ENCODE assay signal across 9 cellular contexts in the genomic region with DNA sequence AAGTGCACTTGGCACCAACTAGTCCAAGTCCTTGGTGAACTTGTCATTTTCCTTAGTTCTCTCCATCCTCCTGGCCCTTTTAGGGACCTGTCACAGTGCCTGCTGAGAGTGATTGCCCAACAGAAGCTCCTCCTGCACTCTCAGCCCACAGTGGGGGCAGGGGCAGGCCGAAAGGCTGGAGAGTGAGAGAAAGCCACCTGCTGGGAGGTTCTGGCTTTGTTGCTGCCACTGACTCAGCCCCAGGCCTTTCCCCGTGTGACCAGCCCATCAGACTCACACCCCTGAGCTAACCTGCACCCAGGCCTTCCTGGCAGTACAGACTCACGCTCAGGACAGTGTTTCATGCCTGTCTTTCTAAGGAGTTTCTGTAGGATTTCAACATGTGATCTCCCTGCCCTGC. TPM values are rescaled to one million over a fixed set of nuclear protein-coding genes. Genes with fewer than 3 reads are reported as not detected.
DNase-seq lines count a peak whose midpoint lies in the region; ATAC-seq and TF ChIP-seq lines count a peak whose summit lies in the region.
"Had no signal": no experiment of that assay in that cellular context is flagged by ENCODE, and none has a peak within 500 bp of the region (broad histone marks: within the 10 kb centered on the region; RNA-seq: fewer than 3 reads in every experiment).

No MANE protein-coding gene starts in this region.

- no peak overlapping the region for H2BK5ac ChIP-seq in mesenchymal stem cell (ENCODE audit: low read depth, low read length, poor library complexity, severe bottlenecking)

- H3K9me3 ChIP-seq in MM.1S (replicated peaks; ENCODE audit: insufficient read depth, low read length) (no peaks in the 10 kb centered on the region), mesenchymal stem cell (ENCODE audit: control insufficient read depth, low read length) (no peaks in the 10 kb centered on the region)
- H3K9me3 ChIP-seq: prostate gland had no signal

- H2BK12ac ChIP-seq in mesenchymal stem cell (ENCODE audit: low read length in 2 of 2) = no peak overlapping the region

- no peak overlapping the region for H3K9ac ChIP-seq in MM.1S (ENCODE audit: low read length)
- no peak overlapping the region for H3K9ac ChIP-seq in mesenchymal stem cell (ENCODE audit: low read length)

- no peak overlapping the region for H3K23ac ChIP-seq in mesenchymal stem cell (ENCODE audit: low read length in 2 of 2)

- H3K4me3 ChIP-seq in MM.1S (ENCODE audit: low read length) (no peak overlapping the region), mesenchymal stem cell (ENCODE audit: insufficient read depth in 1 of 2, low read depth in 1 of 2, low read length in 2 of 2) (no peak overlapping the region)
- H3K4me3 ChIP-seq: prostate gland had no signal

- no peaks in the 10 kb centered on the region for H4K20me1 ChIP-seq in MM.1S (ENCODE audit: insufficient read depth, low read length)

- no peak overlapping the region for H2BK120ac ChIP-seq in mesenchymal stem cell (ENCODE audit: low read depth, low read length)

- H2BK15ac ChIP-seq in mesenchymal stem cell (ENCODE audit: low read depth, poor library complexity, severe bottlenecking) = no peak overlapping the region

- no peak overlapping the region for H4K8ac ChIP-seq in mesenchymal stem cell (ENCODE audit: low read length)

- no peak overlapping the region for H3K27ac ChIP-seq in MM.1S (ENCODE audit: low read length)
- H3K27ac ChIP-seq in mesenchymal stem cell (ENCODE audit: low read length, poor library complexity, severe bottlenecking) = no peak overlapping the region
- H3K27ac ChIP-seq: prostate gland had no signal

- H2AFZ ChIP-seq in MM.1S (ENCODE audit: low read length) (no peak overlapping the region), mesenchymal stem cell (ENCODE audit: low read depth, low read length) (no peak overlapping the region)

- no peaks in the 10 kb centered on the region for H3K79me1 ChIP-seq in mesenchymal stem cell (replicated peaks; ENCODE audit: low read length, poor library complexity, severe bottlenecking)

- no peak overlapping the region for H3K4me2 ChIP-seq in MM.1S (ENCODE audit: low read depth, low read length)
- no peak overlapping the region for H3K4me2 ChIP-seq in mesenchymal stem cell (ENCODE audit: low read length, poor library complexity, severe bottlenecking)

- H3K79me2 ChIP-seq in MM.1S (ENCODE audit: low read length) = no peaks in the 10 kb centered on the region

- WGBS in mesenchymal stem cell = 20% methylated on average over 3 of the region's 3 CpGs

- DNase-seq in ELF-1 (ENCODE audit: low read depth, low spot score) = peak; percentile 96
- DNase-seq in MM.1S = peak; percentile 27
- DNase-seq in T47D (ENCODE audit: low read depth in 1 of 2, low spot score in 1 of 2) = peak; percentile 38 to 73
- peak; percentile 59 for DNase-seq in mesenchymal stem cell
- no peak for DNase-seq in NCI-H2081 (lab: John Stamatoyannopoulos, UW)
- no peak for DNase-seq in activated CD8-positive, alpha-beta memory T cell treated with anti-CD3 and anti-CD28 coated beads for 24 hours

- H3K4ac ChIP-seq in mesenchymal stem cell (ENCODE audit: low read depth in 1 of 2, low read length in 2 of 2) = no peak overlapping the region

- TF ChIP-seq CTCF in MM.1S (IDR thresholded peaks at IDR 0.05; ENCODE audit: low read length) = peak; percentile 6; the same call in 1 of the 2 replicates

- H4K91ac ChIP-seq in mesenchymal stem cell (ENCODE audit: low read length) = no peak overlapping the region

- no peak overlapping the region for H3K14ac ChIP-seq in mesenchymal stem cell (ENCODE audit: low read length in 2 of 2)

- no peaks in the 10 kb centered on the region for H3F3A ChIP-seq in MM.1S (ENCODE audit: insufficient read depth, low read length)

- H3K4me1 ChIP-seq in MM.1S (ENCODE audit: low read length) (no peaks in the 10 kb centered on the region), mesenchymal stem cell (ENCODE audit: control insufficient read depth, insufficient read depth, low read depth, low read length) (peaks cover 4% of the 10 kb centered on the region)
- H3K4me1 ChIP-seq: prostate gland had no signal

- H3K36me3 ChIP-seq in MM.1S (replicated peaks; ENCODE audit: insufficient read depth, low read length) = no peaks in the 10 kb centered on the region
- H3K36me3 ChIP-seq in mesenchymal stem cell (ENCODE audit: control insufficient read depth in 1 of 2, insufficient read depth in 2 of 2, low read depth in 1 of 2, low read length in 2 of 2) = no peaks in the 10 kb centered on the region
- H3K36me3 ChIP-seq: prostate gland had no signal

- H3K18ac ChIP-seq in mesenchymal stem cell (ENCODE audit: low read depth in 1 of 2, low read length in 2 of 2) = no peak overlapping the region

- ATAC-seq in GM18870 (IDR thresholded peaks at IDR 0.05; ENCODE audit: unreplicated experiment) = no peak
- no peak for ATAC-seq in GM21381 (IDR thresholded peaks at IDR 0.05; ENCODE audit: unreplicated experiment)

- in situ Hi-C loops in T47D (cut with HindIII; ENCODE audit: low pct_unique_long_range_greater_than_20kb, low sequenced_read_pairs) = no loop called here

- no peaks in the 10 kb centered on the region for H3K9me2 ChIP-seq in MM.1S (replicated peaks; ENCODE audit: insufficient read depth, low read length)

- H2AK5ac ChIP-seq in mesenchymal stem cell (ENCODE audit: low read length, severe bottlenecking) = no peak overlapping the region

- H3K27me3 ChIP-seq in MM.1S (replicated peaks; ENCODE audit: insufficient read depth, low read length) (no peaks in the 10 kb centered on the region), mesenchymal stem cell (ENCODE audit: control insufficient read depth in 1 of 2, insufficient read depth in 1 of 2, low read length in 2 of 2) (peaks cover 36 to 51% of the 10 kb centered on the region in 2 experiments)

RNA-seq across cellular contexts. Expression of a gene that starts 17.1 kb away (rescaled TPM):
- polyA plus RNA-seq in mesenchymal stem cell (2013, experiment 1 of 2) = 0.17 TPM
- polyA plus RNA-seq in mesenchymal stem cell (2013, experiment 2 of 2) = 0.11 TPM

RNA-seq across cellular contexts. Expression of a gene that starts 26.3 kb away (rescaled TPM):
- polyA plus RNA-seq in mesenchymal stem cell (2013, experiment 1 of 2) = 272 TPM
- 279 TPM for polyA plus RNA-seq in mesenchymal stem cell (2013, experiment 2 of 2)

RNA-seq across cellular contexts. Expression of a gene that starts 43.0 kb away (rescaled TPM):
- polyA plus RNA-seq in mesenchymal stem cell (2013, experiment 1 of 2) = 11.9 TPM
- 12.4 TPM for polyA plus RNA-seq in mesenchymal stem cell (2013, experiment 2 of 2)

Comparison
In these comparisons a context has a peak if more than half of its experiments do, and no peak if none do; other contexts are left out.
1. DNase-seq: peak in ELF-1 (single experiment), MM.1S (single experiment), T47D (2 of 2) and mesenchymal stem cell (single experiment); none in NCI-H2081 (0 of 2) and activated CD8-positive, alpha-beta memory T cell treated with anti-CD3 and anti-CD28 coated beads for 24 hours (single experiment).